In the genomic region with DNA sequence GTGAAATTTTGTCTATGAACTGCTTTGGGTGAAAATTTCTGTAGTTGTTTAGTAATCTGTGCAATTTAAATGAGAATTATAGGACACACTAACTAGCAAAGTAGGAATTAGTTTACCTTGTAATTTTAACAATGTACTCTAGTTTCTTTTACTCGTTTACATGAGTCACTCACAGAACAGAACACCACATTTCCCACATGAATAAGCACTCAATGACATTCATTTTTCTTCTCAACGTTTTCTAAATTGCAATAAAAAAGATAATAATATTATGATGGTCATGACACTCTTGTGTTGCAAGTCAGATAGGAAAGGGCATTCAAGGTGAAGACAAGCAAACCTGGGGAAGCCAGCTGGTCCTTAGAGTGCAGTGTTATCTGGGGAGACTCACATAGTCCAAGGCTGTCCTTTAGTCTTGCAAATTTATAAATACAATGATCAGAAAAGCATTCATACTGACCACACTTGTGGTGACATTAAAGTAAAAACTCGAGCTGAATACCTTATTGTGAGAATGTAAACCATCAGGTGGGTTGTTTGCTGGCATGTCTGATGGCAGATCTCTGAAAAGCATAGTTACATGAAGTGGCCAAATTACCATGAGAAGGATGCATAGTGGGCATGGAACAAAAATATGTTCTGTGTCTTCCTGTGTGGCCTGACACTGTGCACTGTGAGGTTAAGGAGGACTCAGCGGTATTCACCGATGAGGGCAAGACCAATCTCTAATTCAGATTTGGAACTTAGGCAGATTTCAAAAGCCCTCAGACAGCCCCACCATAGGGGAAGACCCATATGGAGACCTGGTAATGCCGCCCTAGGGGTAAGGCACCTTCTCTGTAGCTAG, we compare ENCODE assay signal across 1 cellular context.
TF ChIP-seq lines count a peak whose summit lies in the region.

No MANE protein-coding gene starts in this region.

TF ChIP-seq in GM23338, 12 proteins besides CTCF, POLR2A, EP300 and RAD21 (continued from another document):
- TF ChIP-seq, protein P1, sequence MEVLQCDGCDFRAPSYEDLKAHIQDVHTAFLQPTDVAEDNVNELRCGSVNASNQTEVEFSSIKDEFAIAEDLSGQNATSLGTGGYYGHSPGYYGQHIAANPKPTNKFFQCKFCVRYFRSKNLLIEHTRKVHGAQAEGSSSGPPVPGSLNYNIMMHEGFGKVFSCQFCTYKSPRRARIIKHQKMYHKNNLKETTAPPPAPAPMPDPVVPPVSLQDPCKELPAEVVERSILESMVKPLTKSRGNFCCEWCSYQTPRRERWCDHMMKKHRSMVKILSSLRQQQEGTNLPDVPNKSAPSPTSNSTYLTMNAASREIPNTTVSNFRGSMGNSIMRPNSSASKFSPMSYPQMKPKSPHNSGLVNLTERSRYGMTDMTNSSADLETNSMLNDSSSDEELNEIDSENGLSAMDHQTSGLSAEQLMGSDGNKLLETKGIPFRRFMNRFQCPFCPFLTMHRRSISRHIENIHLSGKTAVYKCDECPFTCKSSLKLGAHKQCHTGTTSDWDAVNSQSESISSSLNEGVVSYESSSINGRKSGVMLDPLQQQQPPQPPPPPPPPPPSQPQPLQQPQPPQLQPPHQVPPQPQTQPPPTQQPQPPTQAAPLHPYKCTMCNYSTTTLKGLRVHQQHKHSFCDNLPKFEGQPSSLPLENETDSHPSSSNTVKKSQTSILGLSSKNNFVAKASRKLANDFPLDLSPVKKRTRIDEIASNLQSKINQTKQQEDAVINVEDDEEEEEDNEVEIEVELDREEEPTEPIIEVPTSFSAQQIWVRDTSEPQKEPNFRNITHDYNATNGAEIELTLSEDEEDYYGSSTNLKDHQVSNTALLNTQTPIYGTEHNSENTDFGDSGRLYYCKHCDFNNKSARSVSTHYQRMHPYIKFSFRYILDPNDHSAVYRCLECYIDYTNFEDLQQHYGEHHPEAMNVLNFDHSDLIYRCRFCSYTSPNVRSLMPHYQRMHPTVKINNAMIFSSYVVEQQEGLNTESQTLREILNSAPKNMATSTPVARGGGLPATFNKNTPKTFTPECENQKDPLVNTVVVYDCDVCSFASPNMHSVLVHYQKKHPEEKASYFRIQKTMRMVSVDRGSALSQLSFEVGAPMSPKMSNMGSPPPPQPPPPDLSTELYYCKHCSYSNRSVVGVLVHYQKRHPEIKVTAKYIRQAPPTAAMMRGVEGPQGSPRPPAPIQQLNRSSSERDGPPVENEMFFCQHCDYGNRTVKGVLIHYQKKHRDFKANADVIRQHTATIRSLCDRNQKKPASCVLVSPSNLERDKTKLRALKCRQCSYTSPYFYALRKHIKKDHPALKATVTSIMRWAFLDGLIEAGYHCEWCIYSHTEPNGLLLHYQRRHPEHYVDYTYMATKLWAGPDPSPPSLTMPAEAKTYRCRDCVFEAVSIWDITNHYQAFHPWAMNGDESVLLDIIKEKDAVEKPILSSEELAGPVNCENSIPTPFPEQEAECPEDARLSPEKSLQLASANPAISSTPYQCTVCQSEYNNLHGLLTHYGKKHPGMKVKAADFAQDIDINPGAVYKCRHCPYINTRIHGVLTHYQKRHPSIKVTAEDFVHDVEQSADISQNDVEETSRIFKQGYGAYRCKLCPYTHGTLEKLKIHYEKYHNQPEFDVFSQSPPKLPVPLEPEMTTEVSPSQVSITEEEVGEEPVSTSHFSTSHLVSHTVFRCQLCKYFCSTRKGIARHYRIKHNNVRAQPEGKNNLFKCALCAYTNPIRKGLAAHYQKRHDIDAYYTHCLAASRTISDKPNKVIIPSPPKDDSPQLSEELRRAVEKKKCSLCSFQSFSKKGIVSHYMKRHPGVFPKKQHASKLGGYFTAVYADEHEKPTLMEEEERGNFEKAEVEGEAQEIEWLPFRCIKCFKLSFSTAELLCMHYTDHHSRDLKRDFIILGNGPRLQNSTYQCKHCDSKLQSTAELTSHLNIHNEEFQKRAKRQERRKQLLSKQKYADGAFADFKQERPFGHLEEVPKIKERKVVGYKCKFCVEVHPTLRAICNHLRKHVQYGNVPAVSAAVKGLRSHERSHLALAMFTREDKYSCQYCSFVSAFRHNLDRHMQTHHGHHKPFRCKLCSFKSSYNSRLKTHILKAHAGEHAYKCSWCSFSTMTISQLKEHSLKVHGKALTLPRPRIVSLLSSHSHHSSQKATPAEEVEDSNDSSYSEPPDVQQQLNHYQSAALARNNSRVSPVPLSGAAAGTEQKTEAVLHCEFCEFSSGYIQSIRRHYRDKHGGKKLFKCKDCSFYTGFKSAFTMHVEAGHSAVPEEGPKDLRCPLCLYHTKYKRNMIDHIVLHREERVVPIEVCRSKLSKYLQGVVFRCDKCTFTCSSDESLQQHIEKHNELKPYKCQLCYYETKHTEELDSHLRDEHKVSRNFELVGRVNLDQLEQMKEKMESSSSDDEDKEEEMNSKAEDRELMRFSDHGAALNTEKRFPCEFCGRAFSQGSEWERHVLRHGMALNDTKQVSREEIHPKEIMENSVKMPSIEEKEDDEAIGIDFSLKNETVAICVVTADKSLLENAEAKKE (CRISPR knock-in tag; IDR thresholded peaks at IDR 0.05), result no peak
- TF ChIP-seq POLR2AphosphoS5 (IDR thresholded peaks at IDR 0.05; ENCODE audit: low read depth) (no peak), NANOG (IDR thresholded peaks at IDR 0.05; ENCODE audit: borderline replicate concordance) (no peak), JUNB (IDR thresholded peaks at IDR 0.05; ENCODE audit: unreplicated experiment) (no peak), CREB1 (CRISPR knock-in tag; IDR thresholded peaks at IDR 0.05; ENCODE audit: low read depth) (no peak), EZH2 (IDR thresholded peaks at IDR 0.05; ENCODE audit: low read depth, unreplicated experiment) (no peak), STAT1 (IDR thresholded peaks at IDR 0.05; ENCODE audit: unreplicated experiment) (no peak)
- TF ChIP-seq, protein P2, sequence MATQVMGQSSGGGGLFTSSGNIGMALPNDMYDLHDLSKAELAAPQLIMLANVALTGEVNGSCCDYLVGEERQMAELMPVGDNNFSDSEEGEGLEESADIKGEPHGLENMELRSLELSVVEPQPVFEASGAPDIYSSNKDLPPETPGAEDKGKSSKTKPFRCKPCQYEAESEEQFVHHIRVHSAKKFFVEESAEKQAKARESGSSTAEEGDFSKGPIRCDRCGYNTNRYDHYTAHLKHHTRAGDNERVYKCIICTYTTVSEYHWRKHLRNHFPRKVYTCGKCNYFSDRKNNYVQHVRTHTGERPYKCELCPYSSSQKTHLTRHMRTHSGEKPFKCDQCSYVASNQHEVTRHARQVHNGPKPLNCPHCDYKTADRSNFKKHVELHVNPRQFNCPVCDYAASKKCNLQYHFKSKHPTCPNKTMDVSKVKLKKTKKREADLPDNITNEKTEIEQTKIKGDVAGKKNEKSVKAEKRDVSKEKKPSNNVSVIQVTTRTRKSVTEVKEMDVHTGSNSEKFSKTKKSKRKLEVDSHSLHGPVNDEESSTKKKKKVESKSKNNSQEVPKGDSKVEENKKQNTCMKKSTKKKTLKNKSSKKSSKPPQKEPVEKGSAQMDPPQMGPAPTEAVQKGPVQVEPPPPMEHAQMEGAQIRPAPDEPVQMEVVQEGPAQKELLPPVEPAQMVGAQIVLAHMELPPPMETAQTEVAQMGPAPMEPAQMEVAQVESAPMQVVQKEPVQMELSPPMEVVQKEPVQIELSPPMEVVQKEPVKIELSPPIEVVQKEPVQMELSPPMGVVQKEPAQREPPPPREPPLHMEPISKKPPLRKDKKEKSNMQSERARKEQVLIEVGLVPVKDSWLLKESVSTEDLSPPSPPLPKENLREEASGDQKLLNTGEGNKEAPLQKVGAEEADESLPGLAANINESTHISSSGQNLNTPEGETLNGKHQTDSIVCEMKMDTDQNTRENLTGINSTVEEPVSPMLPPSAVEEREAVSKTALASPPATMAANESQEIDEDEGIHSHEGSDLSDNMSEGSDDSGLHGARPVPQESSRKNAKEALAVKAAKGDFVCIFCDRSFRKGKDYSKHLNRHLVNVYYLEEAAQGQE (IDR thresholded peaks at IDR 0.05; ENCODE audit: unreplicated experiment), result no peak
